30 cellular contexts compared by ENCODE assay signal in genomic region chr2:49029406-49029805, GRCh38.
"Had no signal": no experiment of that assay in that cellular context is flagged by ENCODE, and none has a peak within 500 bp of the region (broad histone marks: within the 10 kb centered on the region; RNA-seq: fewer than 3 reads in every experiment).

No MANE protein-coding gene starts in this region.

- H3K9me3 Mint-ChIP-seq: mesothelial cell of epicardium; stimulated activated memory B cell treated with anti-CD40 and anti-IgM and Interleukin-4, amounts not matched to agents 10 μg/mL and 1 μg/mL and 100 μg/mL, for 72 hours; type B pancreatic cell had no signal

- H3K27ac ChIP-seq: dorsolateral prefrontal cortex, epithelial cell of prostate, gastroesophageal sphincter, heart right ventricle, left lung, pancreas, right atrium auricular region, testis, tibial artery had no signal

- H3K36me3 Mint-ChIP-seq: mesothelial cell of epicardium; naive B cell; natural killer cell treated with Interleukin-12 subunit alpha and Interleukin-12 subunit beta and Interleukin-15 and Interleukin-18, amount 100 ng/mL, for 72 hours; stimulated activated memory B cell treated with anti-CD40 and anti-IgM and Interleukin-4, amounts not matched to agents 10 μg/mL and 1 μg/mL and 100 μg/mL, for 72 hours; type B pancreatic cell had no signal

- H3K27me3 Mint-ChIP-seq: naive B cell; natural killer cell treated with Interleukin-12 subunit alpha and Interleukin-12 subunit beta and Interleukin-15 and Interleukin-18, amount 100 ng/mL, for 72 hours; progenitor cell of endocrine pancreas; stimulated activated memory B cell treated with anti-CD40 and anti-IgM and Interleukin-4, amounts not matched to agents 10 μg/mL and 1 μg/mL and 100 μg/mL, for 72 hours; type B pancreatic cell had no signal

- H3K27ac Mint-ChIP-seq: mesothelial cell of epicardium; naive B cell; natural killer cell treated with Interleukin-12 subunit alpha and Interleukin-12 subunit beta and Interleukin-15 and Interleukin-18, amount 100 ng/mL, for 72 hours; progenitor cell of endocrine pancreas; stimulated activated memory B cell treated with anti-CD40 and anti-IgM and Interleukin-4, amounts not matched to agents 10 μg/mL and 1 μg/mL and 100 μg/mL, for 72 hours; type B pancreatic cell had no signal

- ATAC-seq: esophagus mucosa; gastroesophageal sphincter; heart right ventricle; left cardiac atrium; left lung; mucosa of descending colon; natural killer cell treated with Interleukin-12 subunit alpha and Interleukin-12 subunit beta and Interleukin-15 and Interleukin-18, amount 100 ng/mL, for 72 hours; pancreas; sciatic nerve; stimulated activated memory B cell treated with anti-CD40 and anti-IgM and Interleukin-4, amounts not matched to agents 10 μg/mL and 1 μg/mL and 100 μg/mL, for 72 hours; stimulated activated naive CD8-positive, alpha-beta T cell treated with anti-CD3 and anti-CD28 coated beads, Interleukin-15, Interleukin-2, amounts not matched to agents 100 U/mL and 50 U/mL, for 24 hours had no signal

- H3K4me3 Mint-ChIP-seq: mesothelial cell of epicardium; naive B cell; natural killer cell treated with Interleukin-12 subunit alpha and Interleukin-12 subunit beta and Interleukin-15 and Interleukin-18, amount 100 ng/mL, for 72 hours; stimulated activated memory B cell treated with anti-CD40 and anti-IgM and Interleukin-4, amounts not matched to agents 10 μg/mL and 1 μg/mL and 100 μg/mL, for 72 hours; type B pancreatic cell had no signal

- H3K27me3 ChIP-seq: dorsolateral prefrontal cortex, gastroesophageal sphincter, left lung, pancreas, right atrium auricular region, testis, tibial artery had no signal

- DNase-seq: dorsolateral prefrontal cortex; effector CD4-positive, alpha-beta T cell; foreskin fibroblast; heart right ventricle; hippocampal formation; left cardiac atrium; left lung; mesenchymal stem cell; mucosa of descending colon; naive B cell; occipital lobe; pancreas; stimulated activated CD4-positive, alpha-beta T cell treated with anti-CD3 and anti-CD28 coated beads, Interleukin-12 subunit alpha, Interleukin-12 subunit beta, amount 100 ng/mL, for 4 hours; stimulated activated CD4-positive, alpha-beta T cell treated with anti-CD3 and anti-CD28 coated beads, Interleukin-1b, Interleukin-23, amount 100 ng/mL, for 48 hours; stimulated activated CD4-positive, alpha-beta T cell treated with anti-CD3 and anti-CD28 coated beads, Interleukin-4, amount 100 ng/mL, for 24 hours; stimulated activated naive CD8-positive, alpha-beta T cell treated with anti-CD3 and anti-CD28 coated beads, Interleukin-15, Interleukin-2, amounts not matched to agents 100 U/mL and 50 U/mL, for 24 hours; substantia nigra; testis; tibial artery had no signal

- H3K9me3 ChIP-seq: gastroesophageal sphincter, heart right ventricle, left lung, mucosa of descending colon, pancreas, right atrium auricular region, testis, tibial artery had no signal

- H3K4me1 Mint-ChIP-seq: stimulated activated memory B cell treated with anti-CD40 and anti-IgM and Interleukin-4, amounts not matched to agents 10 μg/mL and 1 μg/mL and 100 μg/mL, for 72 hours had no signal

- H3K4me3 ChIP-seq: dorsolateral prefrontal cortex, gastroesophageal sphincter, heart right ventricle, left lung, mucosa of descending colon, pancreas, right atrium auricular region, smooth muscle cell, testis, tibial artery had no signal

- H3K4me2 ChIP-seq: smooth muscle cell had no signal

- H3K36me3 ChIP-seq: gastroesophageal sphincter, heart right ventricle, left lung, pancreas, right atrium auricular region, tibial artery had no signal

- H3K4me1 ChIP-seq: gastroesophageal sphincter, heart right ventricle, left lung, pancreas, right atrium auricular region, testis, tibial artery had no signal
